In genomic region chr17:58529275-58529674, GRCh38 we compare ENCODE assay signal across 19 cellular contexts. TPM values are rescaled to one million over a fixed set of nuclear protein-coding genes. Genes with fewer than 3 reads are reported as not detected.
A peak's percentile ranks its signal among the peaks of the same experiment; 100 is the strongest.
DNase-seq lines count a peak whose midpoint lies in the region; ATAC-seq and TF ChIP-seq lines count a peak whose summit lies in the region.
"Had no signal": no experiment of that assay in that cellular context is flagged by ENCODE, and none has a peak within 500 bp of the region (broad histone marks: within the 10 kb centered on the region; RNA-seq: fewer than 3 reads in every experiment).

No MANE protein-coding gene starts in this region.

- peak overlapping the region in 8 of 12 donors; percentile 15 to 43 (median 30) for H3K4me3 ChIP-seq in heart left ventricle
- peak overlapping the region in 3 of 5 donors; percentile 22 to 50 (median 48) for H3K4me3 ChIP-seq in subcutaneous abdominal adipose tissue (ENCODE audit: low read depth in 1 of 5, low read length in 5 of 5)
- H3K4me3 ChIP-seq: BLaER1 treated with 17β-estradiol and CSF1 and Interleukin-3, amounts not matched to agents 10 nM and 100 nM had no signal

- H3K4me1 ChIP-seq in heart left ventricle (peaks cover 9 to 88% (median 60%) of the 10 kb centered on the region in 12 donors), subcutaneous abdominal adipose tissue (ENCODE audit: control insufficient read depth in 5 of 5, insufficient read depth in 5 of 5, low read length in 5 of 5) (peaks cover 8 to 75% (median 52%) of the 10 kb centered on the region in 5 donors)

- H3K4me1 Mint-ChIP-seq in chondrocyte (ENCODE audit: low read depth), result peaks cover 71% of the 10 kb centered on the region

- H3K27me3 Mint-ChIP-seq in chondrocyte (ENCODE audit: low read depth), result peaks cover 1% of the 10 kb centered on the region

- H3K27ac Mint-ChIP-seq in chondrocyte (ENCODE audit: unreplicated experiment), result peak overlapping the region; percentile 65
- H3K27ac Mint-ChIP-seq: activated CD4-positive, alpha-beta memory T cell treated with anti-CD3 and anti-CD28 coated beads for 36 hours; stimulated activated memory B cell treated with anti-CD40 and anti-IgM and Interleukin-4, amounts not matched to agents 10 μg/mL and 1 μg/mL and 100 μg/mL, for 72 hours had no signal

- TF ChIP-seq CTCF in heart left ventricle (IDR thresholded peaks at IDR 0.05), result no peak
- TF ChIP-seq CTCF in chondrocyte (IDR thresholded peaks at IDR 0.05), result no peak

- no peak overlapping the region for H3K9ac ChIP-seq in subcutaneous abdominal adipose tissue (ENCODE audit: low read length in 5 of 5)
- H3K9ac ChIP-seq: BLaER1 treated with 17β-estradiol and CSF1 and Interleukin-3, amounts not matched to agents 10 nM and 100 nM; parathyroid adenoma had no signal

- H3K27me3 ChIP-seq in heart left ventricle (peaks cover 0 to 5% (median 0%) of the 10 kb centered on the region in 9 donors), subcutaneous abdominal adipose tissue (ENCODE audit: control insufficient read depth in 5 of 5, insufficient read depth in 4 of 5, low read length in 5 of 5) (no peaks in the 10 kb centered on the region)

- H3K4me3 Mint-ChIP-seq in chondrocyte (ENCODE audit: unreplicated experiment), result no peak overlapping the region
- H3K4me3 Mint-ChIP-seq: activated CD4-positive, alpha-beta memory T cell treated with anti-CD3 and anti-CD28 coated beads for 36 hours; stimulated activated memory B cell treated with anti-CD40 and anti-IgM and Interleukin-4, amounts not matched to agents 10 μg/mL and 1 μg/mL and 100 μg/mL, for 72 hours had no signal

- H3K27ac ChIP-seq in heart left ventricle, result peak overlapping the region in 11 of 12 donors; percentile 37 to 78 (median 60)
- H3K27ac ChIP-seq in subcutaneous abdominal adipose tissue (ENCODE audit: low read depth, low read length), result no peak overlapping the region
- H3K27ac ChIP-seq: BLaER1 treated with 17β-estradiol and CSF1 and Interleukin-3, amounts not matched to agents 10 nM and 100 nM; parathyroid adenoma; VCaP had no signal

- intact Hi-C loops in heart left ventricle (cut with DNase I) (loop anchor here in 2 of 10 donors (10.0 kb wide), 4 partner anchors 46 to 176 kb away; no protein-coding TSS in a partner anchor), left cardiac atrium (cut with DNase I) (loop anchor here (10.0 kb wide), 2 partner anchors 46 to 166 kb away; partner anchors contain the start of genes RAD51C (in 1 of the 2) and TEX14 (in 1 of the 2))

- peaks cover 0 to 4% (median 0%) of the 10 kb centered on the region in 9 donors for H3K36me3 ChIP-seq in heart left ventricle
- H3K36me3 ChIP-seq in subcutaneous abdominal adipose tissue (ENCODE audit: control insufficient read depth in 5 of 5, insufficient read depth in 5 of 5, low read length in 5 of 5), result no peaks in the 10 kb centered on the region
- H3K36me3 ChIP-seq: BLaER1 treated with 17β-estradiol and CSF1 and Interleukin-3, amounts not matched to agents 10 nM and 100 nM had no signal

- H3K9me3 Mint-ChIP-seq in chondrocyte (ENCODE audit: low read depth), result no peaks in the 10 kb centered on the region
- H3K9me3 Mint-ChIP-seq: activated CD4-positive, alpha-beta memory T cell treated with anti-CD3 and anti-CD28 coated beads for 36 hours; stimulated activated memory B cell treated with anti-CD40 and anti-IgM and Interleukin-4, amounts not matched to agents 10 μg/mL and 1 μg/mL and 100 μg/mL, for 72 hours had no signal

- no peaks in the 10 kb centered on the region for H3K36me3 Mint-ChIP-seq in chondrocyte (ENCODE audit: low read depth)
- H3K36me3 Mint-ChIP-seq: activated CD4-positive, alpha-beta memory T cell treated with anti-CD3 and anti-CD28 coated beads for 36 hours; stimulated activated memory B cell treated with anti-CD40 and anti-IgM and Interleukin-4, amounts not matched to agents 10 μg/mL and 1 μg/mL and 100 μg/mL, for 72 hours had no signal

- DNase-seq in heart left ventricle (no peak), left cardiac atrium (no peak), chondrocyte (ENCODE audit: low spot score) (no peak), medulla oblongata (ENCODE audit: extremely low spot score) (peak; percentile 82), D341Med (ENCODE audit: low spot score) (no peak), T1000 (lab: John Stamatoyannopoulos, UW) (no peak), RKO (ENCODE audit: low spot score) (no peak)
- DNase-seq: activated CD4-positive, alpha-beta memory T cell treated with anti-CD3 and anti-CD28 coated beads for 36 hours; NCI-H1694; NCI-H2227 treated with DMSO at 0.1 percent for 48 hours; SW 1271 had no signal

- ATAC-seq in heart left ventricle, result no peak
- no peak for ATAC-seq in left cardiac atrium
- ATAC-seq: stimulated activated memory B cell treated with anti-CD40 and anti-IgM and Interleukin-4, amounts not matched to agents 10 μg/mL and 1 μg/mL and 100 μg/mL, for 72 hours had no signal

- no peak for TF ChIP-seq POLR2A in heart left ventricle (IDR thresholded peaks at IDR 0.05)

- WGBS in heart left ventricle, 4 donors, result 16 to 44% (median 36%) methylated on average over 1 of the region's 1 CpG

- H3K9me3 ChIP-seq in heart left ventricle (no peaks in the 10 kb centered on the region), subcutaneous abdominal adipose tissue (ENCODE audit: control insufficient read depth in 5 of 5, low read length in 5 of 5) (no peaks in the 10 kb centered on the region)
- H3K9me3 ChIP-seq: BLaER1 treated with 17β-estradiol and CSF1 and Interleukin-3, amounts not matched to agents 10 nM and 100 nM had no signal

RNA-seq across cellular contexts. Expression of gene MTMR4, which starts 14.8 kb away (rescaled TPM):
- total RNA-seq in heart left ventricle, result 10 to 100 TPM; 10.9 to 24.9 (median 19.8) TPM
- 10 to 100 TPM in 1 of 2 donors, 1 to 10 TPM in 1; 9.1 to 22.5 TPM for polyA plus RNA-seq in heart left ventricle
- 10 to 100 TPM; 11.6 to 17.4 TPM for total RNA-seq in left cardiac atrium
- total RNA-seq in chondrocyte, result 26.7 to 31.4 TPM (median 30.2 TPM) in 3 replicates

RNA-seq across cellular contexts. Expression of gene HSF5, which starts 41.1 kb away (rescaled TPM):
- under 1 TPM in 2 of 9 donors, not detected in 7; 0.06 to 0.19 TPM for total RNA-seq in heart left ventricle
- polyA plus RNA-seq in heart left ventricle, result not detected
- total RNA-seq in left cardiac atrium, result under 1 TPM; 0.06 to 0.10 TPM
- total RNA-seq in chondrocyte, result 0.08 to 0.10 TPM in 2 of 3 replicates, not detected in the other
- total RNA-seq: A172, MCF 10A, RPMI7951 had no signal
